Comparison of ENCODE assay signal across 8 cellular contexts in the genomic region with DNA sequence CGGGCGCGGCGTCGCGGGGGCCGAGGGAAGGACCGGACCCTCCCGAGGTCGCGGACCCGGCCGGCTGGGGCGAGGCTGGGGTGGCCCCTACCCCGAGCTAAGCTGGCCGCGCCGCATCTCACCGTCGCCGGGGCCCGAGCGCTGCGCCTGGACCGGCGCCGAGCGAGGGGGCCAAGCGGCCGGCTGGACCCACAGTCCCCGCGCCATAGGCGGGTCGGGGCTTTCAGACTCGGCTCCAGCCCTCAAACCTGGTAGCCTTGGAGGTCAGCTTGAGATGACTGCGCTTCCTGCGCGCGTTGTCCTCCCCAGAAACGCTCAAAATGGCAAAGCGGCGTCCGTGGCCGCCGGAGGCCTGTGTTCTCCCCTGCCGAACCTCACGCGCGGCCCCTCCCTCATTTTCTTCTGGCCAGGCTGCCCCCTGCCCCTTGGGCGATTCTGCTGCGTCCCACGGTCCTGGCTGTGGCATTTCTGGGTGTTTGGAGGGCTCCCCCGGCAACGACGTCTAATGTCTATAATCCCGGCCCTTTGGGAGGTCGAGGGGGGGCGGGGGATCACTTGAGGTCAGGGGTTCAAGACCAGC. TPM values are rescaled to one million over a fixed set of nuclear protein-coding genes. Genes with fewer than 3 reads are reported as not detected.
DNase-seq lines count a peak whose midpoint lies in the region; ATAC-seq, FAIRE-seq and TF ChIP-seq lines count a peak whose summit lies in the region.

No MANE protein-coding gene starts in this region.

- no peaks in the 10 kb centered on the region for H3K9me3 Mint-ChIP-seq in activated T-helper 1 cell treated with anti-CD3 and anti-CD28 coated beads, Interleukin-12 subunit alpha, Interleukin-12 subunit beta, Interleukin-2, Interleukin-4 antibody, amounts not matched to agents 30 ng/mL and 10 ng/mL and 1 ng/mL, durations not matched to agents 14 hours and 24 hours and 36 hours

- peaks cover 15% of the 10 kb centered on the region for H3K4me1 ChIP-seq in keratinocyte (ENCODE audit: control insufficient read depth, extremely low read depth, insufficient read depth, low read length)
- peaks cover 5 to 14% of the 10 kb centered on the region in 2 donors for H3K4me1 ChIP-seq in thyroid gland

- peak overlapping the region; percentile 87 for H3K4me3 Mint-ChIP-seq in activated T-helper 1 cell treated with anti-CD3 and anti-CD28 coated beads, Interleukin-12 subunit alpha, Interleukin-12 subunit beta, Interleukin-2, Interleukin-4 antibody, amounts not matched to agents 30 ng/mL and 10 ng/mL and 1 ng/mL, durations not matched to agents 14 hours and 24 hours and 36 hours

- H3K36me3 Mint-ChIP-seq in activated T-helper 1 cell treated with anti-CD3 and anti-CD28 coated beads, Interleukin-12 subunit alpha, Interleukin-12 subunit beta, Interleukin-2, Interleukin-4 antibody, amounts not matched to agents 30 ng/mL and 10 ng/mL and 1 ng/mL, durations not matched to agents 14 hours and 24 hours and 36 hours (ENCODE audit: low read depth), result peaks cover 10% of the 10 kb centered on the region

- intact Hi-C loops in activated T-helper 1 cell treated with anti-CD3 and anti-CD28 coated beads, Interleukin-12 subunit alpha, Interleukin-12 subunit beta, Interleukin-2, Interleukin-4 antibody, amounts not matched to agents 30 ng/mL and 10 ng/mL and 1 ng/mL, durations not matched to agents 14 hours and 24 hours and 36 hours (cut with micrococcal nuclease), result no loop called here
- intact Hi-C loops in thyroid gland (cut with DNase I), result no loop called here

- no peak for DNase-seq in activated T-helper 1 cell treated with anti-CD3 and anti-CD28 coated beads, Interleukin-12 subunit alpha, Interleukin-12 subunit beta, Interleukin-2, Interleukin-4 antibody, amounts not matched to agents 30 ng/mL and 10 ng/mL and 1 ng/mL, durations not matched to agents 14 hours and 24 hours and 36 hours (ENCODE audit: low spot score)
- DNase-seq in keratinocyte (ENCODE audit: low read depth, low spot score), result no peak
- no peak for DNase-seq in thyroid gland
- DNase-seq in NCI-H2081 treated with DMSO at 0.1 percent for 48 hours (lab: John Stamatoyannopoulos, UW), result no peak
- DNase-seq in frontal cortex (ENCODE audit: low spot score in 2 of 2), result no peak
- no peak for DNase-seq in GM13977 (ENCODE audit: low spot score)

- H3K27ac ChIP-seq in keratinocyte (ENCODE audit: control insufficient read depth, insufficient read depth, low read length) (peak overlapping the region; percentile 56), thyroid gland (peak overlapping the region in 2 of 3 donors; percentile 34 to 75)

- peak overlapping the region; percentile 83 for H3K27ac Mint-ChIP-seq in activated T-helper 1 cell treated with anti-CD3 and anti-CD28 coated beads, Interleukin-12 subunit alpha, Interleukin-12 subunit beta, Interleukin-2, Interleukin-4 antibody, amounts not matched to agents 30 ng/mL and 10 ng/mL and 1 ng/mL, durations not matched to agents 14 hours and 24 hours and 36 hours

- ATAC-seq in GM18511 (IDR thresholded peaks at IDR 0.05; ENCODE audit: unreplicated experiment) (peak; percentile 34), HG02973 (IDR thresholded peaks at IDR 0.05; ENCODE audit: unreplicated experiment) (peak; percentile 11)

- WGBS in thyroid gland, 2 donors, result 28% methylated on average over 4 to 6 of the region's 58 CpGs

- dilution Hi-C loops in keratinocyte (cut with MboI; ENCODE audit: extremely low pct_ligation_motif_present, low sequenced_read_pairs), result no loop called here

- FAIRE-seq in keratinocyte (lab: Jason Lieb, UNC) (no peak), frontal cortex (lab: Jason Lieb, UNC) (no peak)

- H3K27me3 ChIP-seq in keratinocyte (ENCODE audit: control insufficient read depth, extremely low read depth, insufficient read depth, low read length) (no peaks in the 10 kb centered on the region), thyroid gland (no peaks in the 10 kb centered on the region)

- H3K4me2 ChIP-seq in keratinocyte (ENCODE audit: control insufficient read depth, extremely low read depth, insufficient read depth, low read depth, low read length), result peak overlapping the region; percentile 78

- H3K9me1 ChIP-seq in keratinocyte (ENCODE audit: control insufficient read depth, extremely low read depth, insufficient read depth, low read length), result no peaks in the 10 kb centered on the region

- H3K4me1 Mint-ChIP-seq in activated T-helper 1 cell treated with anti-CD3 and anti-CD28 coated beads, Interleukin-12 subunit alpha, Interleukin-12 subunit beta, Interleukin-2, Interleukin-4 antibody, amounts not matched to agents 30 ng/mL and 10 ng/mL and 1 ng/mL, durations not matched to agents 14 hours and 24 hours and 36 hours (ENCODE audit: low read depth), result peaks cover 24% of the 10 kb centered on the region

- H3K9ac ChIP-seq in keratinocyte (ENCODE audit: control insufficient read depth, extremely low read depth, insufficient read depth, low read length), result peak overlapping the region; percentile 80

- H3K36me3 ChIP-seq in keratinocyte (ENCODE audit: control insufficient read depth in 2 of 2, extremely low read depth in 1 of 2, insufficient read depth in 2 of 2, low read length in 2 of 2), result no peaks in the 10 kb centered on the region
- H3K36me3 ChIP-seq in thyroid gland, result no peaks in the 10 kb centered on the region

- in situ Hi-C loops in GM13977 (cut with MboI; ENCODE audit: low pct_unique_long_range_greater_than_20kb, low sequenced_read_pairs, unreplicated experiment), result no loop called here

- no peak for TF ChIP-seq POLR2A in thyroid gland (IDR thresholded peaks at IDR 0.05)

- peaks cover 10% of the 10 kb centered on the region for H3K27me3 Mint-ChIP-seq in activated T-helper 1 cell treated with anti-CD3 and anti-CD28 coated beads, Interleukin-12 subunit alpha, Interleukin-12 subunit beta, Interleukin-2, Interleukin-4 antibody, amounts not matched to agents 30 ng/mL and 10 ng/mL and 1 ng/mL, durations not matched to agents 14 hours and 24 hours and 36 hours (ENCODE audit: insufficient read depth)

- no peak for TF ChIP-seq CTCF in keratinocyte (optimal IDR thresholded peaks at IDR 0.05 in 1 of 3, IDR thresholded peaks at IDR 0.05 in 1 of 3, conservative IDR thresholded peaks at IDR 0.05 in 1 of 3; ENCODE audit: extremely low read depth in 1 of 3, insufficient read depth in 2 of 3, low read length in 3 of 3)
- no peak for TF ChIP-seq CTCF in thyroid gland (IDR thresholded peaks at IDR 0.05)
- no peak for TF ChIP-seq CTCF in GM13977 (IDR thresholded peaks at IDR 0.05; ENCODE audit: extremely low read depth, insufficient read depth, missing control alignments)

- H4K20me1 ChIP-seq in keratinocyte (ENCODE audit: control insufficient read depth, extremely low read depth, insufficient read depth, low read length), result no peaks in the 10 kb centered on the region

- H3K9me3 ChIP-seq in keratinocyte (ENCODE audit: control insufficient read depth, low read depth, low read length) (no peaks in the 10 kb centered on the region), thyroid gland (no peaks in the 10 kb centered on the region)

- peak overlapping the region; percentile 94 for H2AFZ ChIP-seq in keratinocyte (ENCODE audit: control insufficient read depth, low read length)

- H3K4me3 ChIP-seq in keratinocyte (ENCODE audit: control insufficient read depth in 2 of 3, extremely low read depth in 1 of 3, insufficient read depth in 2 of 3, low read depth in 1 of 3, low read length in 3 of 3) (peak overlapping the region; percentile 57 to 88 (median 86)), thyroid gland (replicated peaks in 1 of 3) (peak overlapping the region; percentile 59 to 92 (median 74))

- H3K79me2 ChIP-seq in keratinocyte (ENCODE audit: control insufficient read depth, insufficient read depth, low read length), result peaks cover 28% of the 10 kb centered on the region

RNA-seq across cellular contexts. Expression of a gene that starts 8.7 kb away (rescaled TPM):
- 0.05 TPM in 2 replicates for total RNA-seq in activated T-helper 1 cell treated with anti-CD3 and anti-CD28 coated beads, Interleukin-12 subunit alpha, Interleukin-12 subunit beta, Interleukin-2, Interleukin-4 antibody, amounts not matched to agents 30 ng/mL and 10 ng/mL and 1 ng/mL, durations not matched to agents 14 hours and 24 hours and 36 hours
- 0.03 to 0.26 TPM (median 0.03 TPM) in 3 replicates for polyA plus RNA-seq in keratinocyte
- not detected for polyA plus RNA-seq in keratinocyte (2011; ENCODE audit: low read depth)
- 0.06 TPM in 2 replicates for polyA plus RNA-seq in keratinocyte (2011; cell fraction: cytosol; rRNA removed)
- 0.09 and 0.82 TPM in 2 replicates for polyA plus RNA-seq in keratinocyte (2011; cell fraction: nucleus; rRNA removed)
- 0.05 and 0.34 TPM in 2 replicates for polyA plus RNA-seq in keratinocyte (2012; ENCODE audit: low replicate concordance)
- 0.16 TPM in 1 of 3 replicates, not detected in the others for polyA minus RNA-seq in keratinocyte
- polyA minus RNA-seq in keratinocyte (2011; cell fraction: cytosol; rRNA and poly(A)+ RNA removed), result not detected
- polyA minus RNA-seq in keratinocyte (2011; cell fraction: nucleus; rRNA and poly(A)+ RNA removed), result 0.42 TPM in 1 of 2 replicates, not detected in the other
- total RNA-seq in thyroid gland (not detected), frontal cortex (29.8 TPM)

RNA-seq across cellular contexts. Expression of a gene that starts 15.7 kb away (rescaled TPM):
- 371 and 394 TPM in 2 replicates for total RNA-seq in activated T-helper 1 cell treated with anti-CD3 and anti-CD28 coated beads, Interleukin-12 subunit alpha, Interleukin-12 subunit beta, Interleukin-2, Interleukin-4 antibody, amounts not matched to agents 30 ng/mL and 10 ng/mL and 1 ng/mL, durations not matched to agents 14 hours and 24 hours and 36 hours
- polyA plus RNA-seq in keratinocyte, result 29.7 to 93.1 TPM (median 35.3 TPM) in 3 replicates
- polyA plus RNA-seq in keratinocyte (2011; ENCODE audit: low read depth), result 23.5 TPM
- 19.1 and 50.9 TPM in 2 replicates for polyA plus RNA-seq in keratinocyte (2011; cell fraction: cytosol; rRNA removed)
- polyA plus RNA-seq in keratinocyte (2011; cell fraction: nucleus; rRNA removed), result 109 and 166 TPM in 2 replicates
- polyA plus RNA-seq in keratinocyte (2012; ENCODE audit: low replicate concordance), result 55.3 and 94.7 TPM in 2 replicates
- polyA minus RNA-seq in keratinocyte, result 26.1 to 71.6 TPM (median 46.3 TPM) in 3 replicates
- polyA minus RNA-seq in keratinocyte (2011; cell fraction: cytosol; rRNA and poly(A)+ RNA removed), result 93.4 TPM
- 43.5 and 47.5 TPM in 2 replicates for polyA minus RNA-seq in keratinocyte (2011; cell fraction: nucleus; rRNA and poly(A)+ RNA removed)
- 100 to 1,000 TPM; 120 to 209 (median 157) TPM for total RNA-seq in thyroid gland
- total RNA-seq in frontal cortex, result 38.3 TPM

RNA-seq across cellular contexts. Expression of a gene that starts 39.6 kb away (rescaled TPM):
- 0.21 TPM in 1 of 2 replicates, not detected in the other for total RNA-seq in activated T-helper 1 cell treated with anti-CD3 and anti-CD28 coated beads, Interleukin-12 subunit alpha, Interleukin-12 subunit beta, Interleukin-2, Interleukin-4 antibody, amounts not matched to agents 30 ng/mL and 10 ng/mL and 1 ng/mL, durations not matched to agents 14 hours and 24 hours and 36 hours
- not detected in 3 replicates for polyA plus RNA-seq in keratinocyte
- polyA plus RNA-seq in keratinocyte (2011; ENCODE audit: low read depth), result not detected
- not detected in 2 replicates for polyA plus RNA-seq in keratinocyte (2011; cell fraction: cytosol; rRNA removed)
- not detected in 2 replicates for polyA plus RNA-seq in keratinocyte (2011; cell fraction: nucleus; rRNA removed)
- polyA plus RNA-seq in keratinocyte (2012; ENCODE audit: low replicate concordance), result not detected in 2 replicates
- not detected in 3 replicates for polyA minus RNA-seq in keratinocyte
- not detected for polyA minus RNA-seq in keratinocyte (2011; cell fraction: cytosol; rRNA and poly(A)+ RNA removed)
- not detected in 2 replicates for polyA minus RNA-seq in keratinocyte (2011; cell fraction: nucleus; rRNA and poly(A)+ RNA removed)
- total RNA-seq in thyroid gland (not detected), frontal cortex (0.41 TPM)

RNA-seq across cellular contexts. Expression of a gene that starts 41.6 kb away (rescaled TPM):
- total RNA-seq in activated T-helper 1 cell treated with anti-CD3 and anti-CD28 coated beads, Interleukin-12 subunit alpha, Interleukin-12 subunit beta, Interleukin-2, Interleukin-4 antibody, amounts not matched to agents 30 ng/mL and 10 ng/mL and 1 ng/mL, durations not matched to agents 14 hours and 24 hours and 36 hours, result not detected in 2 replicates
- polyA plus RNA-seq in keratinocyte, result not detected in 3 replicates
- not detected for polyA plus RNA-seq in keratinocyte (2011; ENCODE audit: low read depth)
- polyA plus RNA-seq in keratinocyte (2011; cell fraction: cytosol; rRNA removed), result not detected in 2 replicates
- polyA plus RNA-seq in keratinocyte (2011; cell fraction: nucleus; rRNA removed), result not detected in 2 replicates
- polyA plus RNA-seq in keratinocyte (2012; ENCODE audit: low replicate concordance), result not detected in 2 replicates
- polyA minus RNA-seq in keratinocyte, result not detected in 3 replicates
- polyA minus RNA-seq in keratinocyte (2011; cell fraction: cytosol; rRNA and poly(A)+ RNA removed), result not detected
- polyA minus RNA-seq in keratinocyte (2011; cell fraction: nucleus; rRNA and poly(A)+ RNA removed), result not detected in 2 replicates
- total RNA-seq in thyroid gland (not detected), frontal cortex (not detected)

RNA-seq across cellular contexts. Expression of a gene that starts 43.5 kb away (rescaled TPM):
- total RNA-seq in activated T-helper 1 cell treated with anti-CD3 and anti-CD28 coated beads, Interleukin-12 subunit alpha, Interleukin-12 subunit beta, Interleukin-2, Interleukin-4 antibody, amounts not matched to agents 30 ng/mL and 10 ng/mL and 1 ng/mL, durations not matched to agents 14 hours and 24 hours and 36 hours, result 48.1 and 53.6 TPM in 2 replicates
- 31.4 to 48.2 TPM (median 34.3 TPM) in 3 replicates for polyA plus RNA-seq in keratinocyte
- polyA plus RNA-seq in keratinocyte (2011; ENCODE audit: low read depth), result 126 TPM
- 20.5 and 24.1 TPM in 2 replicates for polyA plus RNA-seq in keratinocyte (2011; cell fraction: cytosol; rRNA removed)
- polyA plus RNA-seq in keratinocyte (2011; cell fraction: nucleus; rRNA removed), result 99.9 and 115 TPM in 2 replicates
- 35.1 and 36.7 TPM in 2 replicates for polyA plus RNA-seq in keratinocyte (2012; ENCODE audit: low replicate concordance)
- polyA minus RNA-seq in keratinocyte, result 40.5 to 48.5 TPM (median 42.4 TPM) in 3 replicates
- 42.0 TPM for polyA minus RNA-seq in keratinocyte (2011; cell fraction: cytosol; rRNA and poly(A)+ RNA removed)
- 64.6 and 80.4 TPM in 2 replicates for polyA minus RNA-seq in keratinocyte (2011; cell fraction: nucleus; rRNA and poly(A)+ RNA removed)
- total RNA-seq in thyroid gland, result 10 to 100 TPM; 48.2 to 73.8 (median 67.2) TPM
- 42.0 TPM for total RNA-seq in frontal cortex

Comparison
In these comparisons a context has a peak if more than half of its experiments do, and no peak if none do; other contexts are left out.
1. RNA of a gene that starts 8.7 kb away (total RNA-seq): 29.8 TPM in frontal cortex (single experiment); 0.05 TPM in activated T-helper 1 cell treated with anti-CD3 and anti-CD28 coated beads, Interleukin-12 subunit alpha, Interleukin-12 subunit beta, Interleukin-2, Interleukin-4 antibody, amounts not matched to agents 30 ng/mL and 10 ng/mL and 1 ng/mL, durations not matched to agents 14 hours and 24 hours and 36 hours and not detected in thyroid gland; every median in the first group is over 10 times any median in the second.